2 cellular contexts compared by ENCODE assay signal in genomic region chr19:41295506-41295905, GRCh38.
TF ChIP-seq lines count a peak whose summit lies in the region.

No MANE protein-coding gene starts in this region.

TF ChIP-seq in GM23338, 12 proteins besides CTCF, POLR2A, EP300 and RAD21:
- TF ChIP-seq STAT1 (IDR thresholded peaks at IDR 0.05; ENCODE audit: unreplicated experiment) = no peak
- no peak for TF ChIP-seq ETS1 (IDR thresholded peaks at IDR 0.05)
- no peak for TF ChIP-seq EZH2 (IDR thresholded peaks at IDR 0.05; ENCODE audit: low read depth, unreplicated experiment)
- no peak for TF ChIP-seq POLR2AphosphoS5 (IDR thresholded peaks at IDR 0.05; ENCODE audit: low read depth)
- no peak for TF ChIP-seq ZNF331 (CRISPR knock-in tag; IDR thresholded peaks at IDR 0.05; ENCODE audit: low read depth)

TF ChIP-seq in K562, 482 proteins besides CTCF, POLR2A, EP300 and RAD21:
- no peak for TF ChIP-seq MCM2 (IDR thresholded peaks at IDR 0.05; ENCODE audit: low read depth)
- TF ChIP-seq ARID4B (CRISPR knock-in tag; IDR thresholded peaks at IDR 0.05) = no peak
- TF ChIP-seq SUPT5H (IDR thresholded peaks at IDR 0.05) = 0 out of 2 replicates have a peak, but pooled peaks have one; percentile 13
